In the genomic region with DNA sequence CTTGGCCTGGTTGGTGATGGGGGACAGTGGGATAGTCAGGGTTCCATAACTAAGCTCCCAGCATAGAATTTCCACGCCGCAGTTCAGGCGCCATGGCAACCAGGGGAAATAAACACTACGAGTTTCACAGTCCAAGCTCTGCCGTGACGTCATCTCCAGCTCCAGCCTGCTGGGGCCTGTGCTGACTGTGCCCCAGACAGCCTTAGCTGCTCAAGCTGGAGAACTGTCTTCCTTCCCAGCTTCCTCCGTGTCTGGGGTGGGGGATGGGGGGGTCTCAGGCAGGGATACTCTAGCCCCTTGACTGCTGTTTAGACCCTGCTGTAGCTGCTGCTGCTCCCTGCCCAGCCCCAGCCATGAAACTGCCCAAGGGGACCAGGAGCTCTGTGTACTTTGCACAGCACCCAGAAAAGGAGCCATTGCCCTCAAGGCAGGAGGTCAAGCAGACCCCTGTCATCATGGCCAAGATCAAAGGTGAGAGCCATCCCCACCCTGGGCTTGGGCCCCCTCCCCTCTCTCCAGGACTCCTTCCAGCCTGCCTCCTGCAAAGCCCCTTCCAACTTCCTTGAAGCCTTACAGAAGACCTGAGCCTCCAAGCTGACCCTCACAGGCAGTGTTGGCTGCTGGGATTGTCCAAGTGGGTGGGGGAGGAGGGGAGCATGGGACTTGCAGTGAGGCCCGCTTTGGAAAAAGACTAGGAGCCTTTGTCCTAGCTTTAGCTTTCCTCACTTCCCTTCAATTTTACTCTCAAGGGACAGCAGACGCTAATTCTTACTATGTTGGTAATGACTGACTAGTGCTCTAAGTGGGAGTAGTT, we compare ENCODE assay signal across 8 cellular contexts. TPM values are rescaled to one million over a fixed set of nuclear protein-coding genes. Genes with fewer than 3 reads are reported as not detected.
DNase-seq lines count a peak whose midpoint lies in the region; ATAC-seq, FAIRE-seq and TF ChIP-seq lines count a peak whose summit lies in the region.

No MANE protein-coding gene starts in this region.

- intact Hi-C loops in breast epithelium (cut with DNase I; ENCODE audit: low total_unique reads) = no loop called here

- no peak for TF ChIP-seq POLR2A in breast epithelium (IDR thresholded peaks at IDR 0.05)

- H3K4me3 ChIP-seq in breast epithelium (peak overlapping the region in 1 of 3 donors; percentile 12), skeletal muscle cell (ENCODE audit: low read depth, low read length) (no peak overlapping the region)

- peak; percentile 82 for DNase-seq in ELF-1 (ENCODE audit: low read depth, low spot score)
- DNase-seq in RCC 7860 (ENCODE audit: low spot score) = peak; percentile 74
- DNase-seq in breast epithelium (ENCODE audit: low spot score in 2 of 2) = peak; percentile 88 to 92
- DNase-seq in inferior parietal cortex (ENCODE audit: extremely low spot score) = peak; percentile 57
- peak; percentile 77 for DNase-seq in skeletal muscle cell (ENCODE audit: low read depth)

- ATAC-seq in HG03108 (IDR thresholded peaks at IDR 0.05; ENCODE audit: unreplicated experiment) = peak; percentile 45
- no peak for ATAC-seq in HG02678 (IDR thresholded peaks at IDR 0.05; ENCODE audit: unreplicated experiment)
- no peak for ATAC-seq in GM21367 (IDR thresholded peaks at IDR 0.05; ENCODE audit: unreplicated experiment)

- no peak for FAIRE-seq in RCC 7860 (lab: Jason Lieb, UNC)

- H3K27me3 ChIP-seq in breast epithelium = no peaks in the 10 kb centered on the region

- H3K4me1 ChIP-seq in breast epithelium = peaks cover 5 to 6% of the 10 kb centered on the region in 2 donors

- H3K9me3 ChIP-seq in breast epithelium = no peaks in the 10 kb centered on the region

- H3K36me3 ChIP-seq in breast epithelium = no peaks in the 10 kb centered on the region

- peak overlapping the region; percentile 80 to 82 for H3K27ac ChIP-seq in breast epithelium

- TF ChIP-seq CTCF in breast epithelium (IDR thresholded peaks at IDR 0.05) = no peak

RNA-seq across cellular contexts. Expression of a gene that starts 11.4 kb away (rescaled TPM):
- 10 to 100 TPM in 2 of 3 donors, 1 to 10 TPM in 1; 6.3 to 42.9 (median 17.0) TPM for total RNA-seq in breast epithelium
